In the genomic region with DNA sequence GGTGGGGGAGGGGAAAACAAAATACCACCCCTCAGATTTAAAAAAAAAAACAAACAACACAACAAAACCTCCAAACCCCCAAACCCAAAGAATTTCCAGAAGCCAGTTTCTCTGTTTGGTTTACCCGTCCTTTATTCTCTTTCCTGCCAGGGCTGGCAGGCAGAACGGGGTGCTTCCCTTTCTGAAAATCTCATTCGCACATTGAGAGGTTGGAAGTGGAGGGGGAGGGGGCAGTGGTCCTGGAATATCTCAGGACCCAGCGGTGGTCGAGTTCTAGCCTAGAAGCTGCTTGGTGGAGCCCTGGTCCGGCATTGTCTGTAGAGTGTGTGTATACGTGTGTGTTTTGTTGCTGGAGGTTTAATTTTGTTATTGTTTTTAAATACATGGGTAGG, we compare ENCODE assay signal across 1 cellular context.
TF ChIP-seq lines count a peak whose summit lies in the region.

No MANE protein-coding gene starts in this region.

TF ChIP-seq in GM23338, 12 proteins besides CTCF, POLR2A, EP300 and RAD21 (continued from another document):
- no peak for TF ChIP-seq POLR2AphosphoS5 (IDR thresholded peaks at IDR 0.05; ENCODE audit: low read depth)
- TF ChIP-seq NANOG (IDR thresholded peaks at IDR 0.05; ENCODE audit: borderline replicate concordance), result no peak
- no peak for TF ChIP-seq ETS1 (IDR thresholded peaks at IDR 0.05)
- TF ChIP-seq ZNF114 (CRISPR knock-in tag; IDR thresholded peaks at IDR 0.05), result no peak
TF ChIP-seq in GM23338: peak in this region for 0.
